9 cellular contexts compared by ENCODE assay signal in the genomic region with DNA sequence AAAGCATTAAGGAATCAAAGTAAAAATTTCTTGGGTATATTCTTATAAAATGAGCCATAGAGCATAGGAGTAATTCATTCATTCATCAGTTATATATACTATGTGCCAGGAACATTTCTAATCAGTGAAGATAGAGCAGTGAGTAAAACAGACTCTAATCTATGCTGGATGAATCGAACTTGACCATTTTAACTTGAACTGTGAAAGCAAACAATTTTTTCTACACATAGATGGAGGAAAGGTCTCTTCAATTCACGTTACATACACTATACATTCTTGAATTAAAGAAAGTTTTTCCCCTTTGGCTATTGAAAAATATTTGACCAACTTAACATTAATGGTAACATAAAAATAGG. TPM values are rescaled to one million over a fixed set of nuclear protein-coding genes. Genes with fewer than 3 reads are reported as not detected.
DNase-seq lines count a peak whose midpoint lies in the region; ATAC-seq and TF ChIP-seq lines count a peak whose summit lies in the region.
"Had no signal": no experiment of that assay in that cellular context is flagged by ENCODE, and none has a peak within 500 bp of the region (broad histone marks: within the 10 kb centered on the region; RNA-seq: fewer than 3 reads in every experiment).

No MANE protein-coding gene starts in this region.

- H3K36me3 ChIP-seq in right atrium auricular region (no peaks in the 10 kb centered on the region), mesendoderm (ENCODE audit: control insufficient read depth, insufficient read depth, low read length) (no peaks in the 10 kb centered on the region), aorta (ENCODE audit: control insufficient read depth in 1 of 2, insufficient read depth in 2 of 2, low read length in 1 of 2) (no peaks in the 10 kb centered on the region)

- H2AK5ac ChIP-seq in mesendoderm (ENCODE audit: low read length), result no peak overlapping the region

- no peak overlapping the region for H2BK120ac ChIP-seq in mesendoderm (ENCODE audit: low read depth, low read length)

- intact Hi-C loops in left ventricle myocardium superior (cut with micrococcal nuclease) (no loop called here), aorta (cut with DNase I) (loop anchor here in 1 of 2 donors (10.0 kb wide), 1 partner anchor 372 kb away; the partner anchor contains the start of gene SELENON)

- H3K79me1 ChIP-seq in mesendoderm (ENCODE audit: low read length), result peaks cover 11% of the 10 kb centered on the region

- no peak overlapping the region for H3K18ac ChIP-seq in mesendoderm (ENCODE audit: low read length)

- H3K4ac ChIP-seq in mesendoderm (ENCODE audit: low read depth, low read length), result no peak overlapping the region

- H3K79me2 ChIP-seq in mesendoderm (ENCODE audit: control insufficient read depth, insufficient read depth, low read length), result peaks cover 32% of the 10 kb centered on the region

- DNase-seq in right atrium auricular region (ENCODE audit: low spot score) (no peak), left ventricle myocardium superior (no peak), astrocyte of the spinal cord (ENCODE audit: low read depth, low spot score) (no peak), mesendoderm (no peak), aorta (no peak), NCI-H1436 treated with DMSO at 0.1 percent for 48 hours (lab: John Stamatoyannopoulos, UW) (no peak), NCI-H2029 (lab: John Stamatoyannopoulos, UW) (no peak)
- DNase-seq: NCI-H1930 had no signal

- H3K27ac ChIP-seq in right atrium auricular region (peak overlapping the region; percentile 94 to 95), mesendoderm (ENCODE audit: low read depth, low read length) (no peak overlapping the region), aorta (ENCODE audit: low read depth in 1 of 2, low read length in 2 of 2) (no peak overlapping the region)

- H3K4me2 ChIP-seq in mesendoderm (ENCODE audit: low read length), result no peak overlapping the region

- no peak overlapping the region for H2BK5ac ChIP-seq in mesendoderm (ENCODE audit: low read length)

- no peak overlapping the region for H3K56ac ChIP-seq in mesendoderm (ENCODE audit: low read length)

- in situ Hi-C loops in astrocyte of the spinal cord (cut with HindIII; ENCODE audit: low sequenced_read_pairs), result no loop called here

- no CpG with 5 or more reads among the region's 2 CpGs for WGBS in mesendoderm (ENCODE audit: extremely low coverage, insufficient coverage, low lambda C conversion rate)
- 11 to 12% methylated on average over 2 of the region's 2 CpGs for WGBS in aorta, 2 donors

- H3K4me1 ChIP-seq in right atrium auricular region, result peaks cover 0 to 56% of the 10 kb centered on the region in 2 donors
- H3K4me1 ChIP-seq in mesendoderm (ENCODE audit: control insufficient read depth, low read depth, low read length), result no peaks in the 10 kb centered on the region
- H3K4me1 ChIP-seq in aorta (ENCODE audit: control insufficient read depth in 1 of 2, insufficient read depth in 2 of 2, low read length in 2 of 2), result peaks cover 4 to 5% of the 10 kb centered on the region in 2 donors

- H4K5ac ChIP-seq in mesendoderm (ENCODE audit: low read length), result no peak overlapping the region

- peak overlapping the region; percentile 83 for H3K9ac ChIP-seq in mesendoderm (ENCODE audit: low read length)

- no peaks in the 10 kb centered on the region for H3K9me3 ChIP-seq in right atrium auricular region
- no peaks in the 10 kb centered on the region for H3K9me3 ChIP-seq in aorta (ENCODE audit: control insufficient read depth, low read length)

- no peak overlapping the region for H2BK15ac ChIP-seq in mesendoderm (replicated peaks; ENCODE audit: low read depth)

- no peak for ATAC-seq in left ventricle myocardium superior
- ATAC-seq in aorta (ENCODE audit: low FRiP score), result no peak
- no peak for ATAC-seq in HG03280 (IDR thresholded peaks at IDR 0.05; ENCODE audit: unreplicated experiment)

- H3K27me3 ChIP-seq in right atrium auricular region, result no peaks in the 10 kb centered on the region
- H3K27me3 ChIP-seq in mesendoderm (ENCODE audit: insufficient read depth, low read length, poor library complexity), result no peaks in the 10 kb centered on the region
- no peaks in the 10 kb centered on the region for H3K27me3 ChIP-seq in aorta (ENCODE audit: control insufficient read depth in 1 of 2, insufficient read depth in 2 of 2, low read length in 1 of 2)

- no peak overlapping the region for H4K8ac ChIP-seq in mesendoderm (ENCODE audit: low read depth, low read length)

- no peak overlapping the region for H3K23ac ChIP-seq in mesendoderm (ENCODE audit: low read length)

- no peak for TF ChIP-seq CTCF in right atrium auricular region (IDR thresholded peaks at IDR 0.05)
- TF ChIP-seq CTCF in astrocyte of the spinal cord (IDR thresholded peaks at IDR 0.05; ENCODE audit: low read depth, low read length), result no peak

- H3K4me3 ChIP-seq in right atrium auricular region, result peak overlapping the region; percentile 96 to 100
- H3K4me3 ChIP-seq in astrocyte of the spinal cord (ENCODE audit: low read depth, low read length), result peak overlapping the region; percentile 75
- no peak overlapping the region for H3K4me3 ChIP-seq in mesendoderm (ENCODE audit: low read length)
- peak overlapping the region; percentile 48 to 95 for H3K4me3 ChIP-seq in aorta (ENCODE audit: low read length in 2 of 2)

RNA-seq across cellular contexts. Expression of gene MACO1, which starts 1.6 kb away (rescaled TPM):
- 10 to 100 TPM; 14.0 to 14.5 TPM for total RNA-seq in right atrium auricular region
- 15.6 TPM for total RNA-seq in left ventricle myocardium superior
- 25.9 TPM for polyA plus RNA-seq in mesendoderm (2013, experiment 1 of 2)
- 26.2 TPM for polyA plus RNA-seq in mesendoderm (2013, experiment 2 of 2)
- total RNA-seq in aorta, result 10 to 100 TPM; 14.8 to 19.7 TPM
- polyA plus RNA-seq in aorta, result 10 to 100 TPM in 1 of 2 donors, 1 to 10 TPM in 1; 5.0 to 12.4 TPM

RNA-seq across cellular contexts. Expression of gene RHCE, which starts 11.7 kb away (rescaled TPM):
- total RNA-seq in right atrium auricular region (under 1 TPM in 1 of 2 donors, not detected in 1; 0.28 TPM), left ventricle myocardium superior (1.0 TPM), aorta (under 1 TPM in 1 of 2 donors, not detected in 1; 0.69 TPM)
- 0.11 TPM for polyA plus RNA-seq in mesendoderm (2013, experiment 1 of 2)
- 0.08 TPM for polyA plus RNA-seq in mesendoderm (2013, experiment 2 of 2)
- polyA plus RNA-seq in aorta, result not detected

Comparison
In these comparisons a context has a peak if more than half of its experiments do, and no peak if none do; other contexts are left out.
1. H3K27ac ChIP-seq: peak in right atrium auricular region (2 of 2); none in mesendoderm (single experiment) and aorta (0 of 2).